Comparison of ENCODE assay signal across 19 cellular contexts in the genomic region with DNA sequence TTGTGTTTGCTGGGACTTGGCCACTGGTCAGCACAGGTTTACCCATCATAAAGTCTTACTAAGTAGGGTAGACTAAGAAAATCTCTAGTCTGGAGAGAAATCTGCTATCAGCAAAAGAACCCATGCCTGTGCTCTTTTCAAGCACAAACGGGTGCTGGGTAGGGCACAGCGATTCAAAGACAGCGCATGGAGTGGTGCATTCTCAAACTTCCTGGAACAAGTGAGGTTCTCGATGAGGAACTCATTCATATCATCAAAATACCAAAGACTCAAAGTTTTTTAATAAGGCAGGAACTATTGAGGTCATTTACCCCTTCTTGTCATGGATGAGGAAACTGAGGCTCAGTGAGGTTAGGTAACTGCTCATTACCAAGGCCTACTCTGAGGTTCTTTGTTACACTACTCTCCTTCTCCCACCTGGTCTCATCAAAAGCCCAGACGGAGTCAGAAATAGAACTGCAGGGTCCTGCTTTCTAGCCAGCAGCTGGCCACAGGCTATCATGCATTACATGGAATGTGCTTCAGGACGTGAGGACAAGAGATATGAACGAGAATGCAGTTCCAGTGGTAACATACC.
DNase-seq lines count a peak whose midpoint lies in the region; ATAC-seq and TF ChIP-seq lines count a peak whose summit lies in the region.
"Had no signal": no experiment of that assay in that cellular context is flagged by ENCODE, and none has a peak within 500 bp of the region (broad histone marks: within the 10 kb centered on the region; RNA-seq: fewer than 3 reads in every experiment).

No MANE protein-coding gene starts in this region.

- H3K36me3 ChIP-seq in BLaER1 treated with 17β-estradiol and CSF1 and Interleukin-3, amounts not matched to agents 10 nM and 100 nM = no peaks in the 10 kb centered on the region
- H3K36me3 ChIP-seq in GM23248 (ENCODE audit: low read depth) = no peaks in the 10 kb centered on the region
- no peaks in the 10 kb centered on the region for H3K36me3 ChIP-seq in breast epithelium
- H3K36me3 ChIP-seq in skeletal muscle tissue (ENCODE audit: control insufficient read depth in 3 of 3, insufficient read depth in 3 of 3, low read length in 3 of 3) = no peaks in the 10 kb centered on the region
- H3K36me3 ChIP-seq: heart right ventricle, prostate gland had no signal

- intact Hi-C loops in breast epithelium (cut with DNase I; ENCODE audit: low total_unique reads) = no loop called here

- no peaks in the 10 kb centered on the region for H4K20me1 ChIP-seq in BLaER1 treated with 17β-estradiol and CSF1 and Interleukin-3, amounts not matched to agents 10 nM and 100 nM
- H4K20me1 ChIP-seq in GM23248 (ENCODE audit: insufficient read depth) = no peaks in the 10 kb centered on the region

- in situ Hi-C loops in GM23248 (cut with MboI) = no loop called here

- no peak for TF ChIP-seq POLR2A in breast epithelium (IDR thresholded peaks at IDR 0.05)

- H3F3A ChIP-seq in GM23248 (ENCODE audit: insufficient read depth) = peaks cover 51% of the 10 kb centered on the region

- no peaks in the 10 kb centered on the region for H3K9me2 ChIP-seq in GM23248 (ENCODE audit: insufficient read depth)

- H3K9me3 ChIP-seq in BLaER1 treated with 17β-estradiol and CSF1 and Interleukin-3, amounts not matched to agents 10 nM and 100 nM (replicated peaks in 1 of 11) = no peaks in the 10 kb centered on the region
- no peaks in the 10 kb centered on the region for H3K9me3 ChIP-seq in GM23248 (ENCODE audit: low read depth)
- H3K9me3 ChIP-seq in breast epithelium = no peaks in the 10 kb centered on the region
- H3K9me3 ChIP-seq in skeletal muscle tissue (ENCODE audit: control insufficient read depth in 3 of 3, low read length in 3 of 3) = no peaks in the 10 kb centered on the region
- H3K9me3 ChIP-seq: heart right ventricle, prostate gland had no signal

- no peak for TF ChIP-seq CTCF in breast epithelium (IDR thresholded peaks at IDR 0.05)

- H3K79me2 ChIP-seq in GM23248 (ENCODE audit: insufficient read depth) = no peaks in the 10 kb centered on the region

- no peaks in the 10 kb centered on the region for H3K27me3 ChIP-seq in BLaER1 treated with 17β-estradiol and CSF1 and Interleukin-3, amounts not matched to agents 10 nM and 100 nM
- H3K27me3 ChIP-seq in GM23248 (replicated peaks; ENCODE audit: insufficient read depth) (no peaks in the 10 kb centered on the region), breast epithelium (no peaks in the 10 kb centered on the region), skeletal muscle tissue (ENCODE audit: control insufficient read depth in 3 of 3, insufficient read depth in 3 of 3, low read length in 3 of 3) (no peaks in the 10 kb centered on the region)
- H3K27me3 ChIP-seq: heart right ventricle had no signal

- ATAC-seq in GM18519 (IDR thresholded peaks at IDR 0.05; ENCODE audit: low FRiP score, unreplicated experiment) = no peak
- ATAC-seq: activated T-cell treated with anti-CD3 and anti-CD28 coated beads, Interleukin-2, amount 50 U/mL, for 4 hours; T-cell had no signal

- no peak overlapping the region; a peak in 1 of 20 replicates for H3K4me3 ChIP-seq in BLaER1 treated with 17β-estradiol and CSF1 and Interleukin-3, amounts not matched to agents 10 nM and 100 nM
- H3K4me3 ChIP-seq in GM23248 (no peak overlapping the region), breast epithelium (no peak overlapping the region), skeletal muscle tissue (ENCODE audit: low read length in 3 of 3) (no peak overlapping the region)
- H3K4me3 ChIP-seq: heart right ventricle, PC-9, prostate gland had no signal

- peaks cover 81 to 96% (median 93%) of the 10 kb centered on the region in 10 experiments for H3K4me1 ChIP-seq in BLaER1 treated with 17β-estradiol and CSF1 and Interleukin-3, amounts not matched to agents 10 nM and 100 nM
- H3K4me1 ChIP-seq in GM23248 (ENCODE audit: insufficient read depth) (peaks cover 66% of the 10 kb centered on the region), breast epithelium (peaks cover 11 to 38% of the 10 kb centered on the region in 2 donors), skeletal muscle tissue (ENCODE audit: control insufficient read depth in 3 of 3, insufficient read depth in 3 of 3, low read length in 3 of 3) (peaks cover 29 to 38% (median 32%) of the 10 kb centered on the region in 3 donors)
- H3K4me1 ChIP-seq: prostate gland had no signal

- DNase-seq in GM23248 = no peak
- DNase-seq in breast epithelium (ENCODE audit: low spot score in 2 of 2) = no peak
- DNase-seq in NCI-H1694 (lab: John Stamatoyannopoulos, UW) = no peak
- no peak for DNase-seq in DMS 273 (lab: John Stamatoyannopoulos, UW; ENCODE audit: unreplicated experiment)
- no peak for DNase-seq in UCSD-AML1 (lab: John Stamatoyannopoulos, UW; ENCODE audit: unreplicated experiment)
- DNase-seq: activated T-cell treated with anti-CD3 and anti-CD28 coated beads, Interleukin-2, amount 50 U/mL, for 4 hours; amniotic stem cell; DMS 273 treated with DMSO at 0.1 percent for 48 hours; erythroblast; heart right ventricle; NCI-H187 treated with DMSO at 0.1 percent for 48 hours; NCI-H524; PC-9; stimulated activated CD4-positive, alpha-beta T cell treated with anti-CD3 and anti-CD28 coated beads, Interleukin-2, amount 100 ng/mL, for 24 hours; T-cell had no signal

- H3K27ac ChIP-seq in BLaER1 treated with 17β-estradiol and CSF1 and Interleukin-3, amounts not matched to agents 10 nM and 100 nM = peak overlapping the region; percentile 34 to 97 (median 88); a peak in 21 of 22 replicates
- H3K27ac ChIP-seq in GM23248 (peak overlapping the region; percentile 66), breast epithelium (peak overlapping the region; percentile 77 to 87), skeletal muscle tissue (ENCODE audit: low read depth, low read length) (peak overlapping the region; percentile 21)
- H3K27ac ChIP-seq: prostate gland had no signal

- WGBS in GM23248 (ENCODE audit: low coverage in 1 of 2, low lambda C conversion rate in 2 of 2, missing lambda C conversion rate in 2 of 2), 2 experiments = 96 to 98% methylated on average over 7 of the region's 7 CpGs

- no peak overlapping the region for H2AFZ ChIP-seq in GM23248
- H2AFZ ChIP-seq: PC-9 had no signal

- peak overlapping the region in 9 of 11 experiments; percentile 15 to 77 (median 63); a peak in 17 of 22 replicates for H3K9ac ChIP-seq in BLaER1 treated with 17β-estradiol and CSF1 and Interleukin-3, amounts not matched to agents 10 nM and 100 nM
- H3K9ac ChIP-seq in GM23248 (no peak overlapping the region), skeletal muscle tissue (ENCODE audit: low read depth in 1 of 3, low read length in 3 of 3) (no peak overlapping the region)

- H3K4me2 ChIP-seq in BLaER1 treated with 17β-estradiol and CSF1 and Interleukin-3, amounts not matched to agents 10 nM and 100 nM = peak overlapping the region; percentile 74 to 89 (median 82)
- peak overlapping the region; percentile 42 for H3K4me2 ChIP-seq in GM23248 (ENCODE audit: unreplicated experiment)

Comparison
In these comparisons a context has a peak if more than half of its experiments do, and no peak if none do; other contexts are left out.
1. H3K27ac ChIP-seq: peak in every context shown above with its lines; median percentile 88 in BLaER1 treated with 17β-estradiol and CSF1 and Interleukin-3, amounts not matched to agents 10 nM and 100 nM; 82 in breast epithelium; 66 in GM23248; 21 in skeletal muscle tissue.
2. H3K9ac ChIP-seq: peak in BLaER1 treated with 17β-estradiol and CSF1 and Interleukin-3, amounts not matched to agents 10 nM and 100 nM (9 of 11); none in GM23248 (single experiment) and skeletal muscle tissue (0 of 3).